In genomic region chr5:107769531-107769930, GRCh38 we compare ENCODE assay signal across 24 cellular contexts.
"Had no signal": no experiment of that assay in that cellular context is flagged by ENCODE, and none has a peak within 500 bp of the region (broad histone marks: within the 10 kb centered on the region; RNA-seq: fewer than 3 reads in every experiment).

No MANE protein-coding gene starts in this region.

- H3K4me3 ChIP-seq: adrenal gland, body of pancreas, K562 had no signal

- H3K36me3 ChIP-seq: adrenal gland had no signal

- H3K4me3 Mint-ChIP-seq: activated CD8-positive, alpha-beta T cell treated with anti-CD3 and anti-CD28 coated beads for 36 hours; activated naive CD4-positive, alpha-beta T cell treated with anti-CD3 and anti-CD28 coated beads, Interleukin-2, amount 10 ng/mL, durations not matched to agents 7 days and 5 days; activated naive CD8-positive, alpha-beta T cell treated with anti-CD3 and anti-CD28 coated beads for 36 hours; activated T-cell treated with anti-CD3 and anti-CD28 coated beads, Interleukin-2, amount 50 U/mL, for 72 hours; T-cell had no signal

- H3K4me1 ChIP-seq: adrenal gland, body of pancreas had no signal

- H3K27ac ChIP-seq: adrenal gland, body of pancreas, VCaP had no signal

- H3K36me3 Mint-ChIP-seq: activated naive CD4-positive, alpha-beta T cell treated with anti-CD3 and anti-CD28 coated beads, Interleukin-2, amount 10 ng/mL, durations not matched to agents 7 days and 5 days; activated naive CD8-positive, alpha-beta T cell treated with anti-CD3 and anti-CD28 coated beads for 36 hours; T-cell had no signal

- H3K27me3 ChIP-seq: adrenal gland, body of pancreas had no signal

- H3K27ac Mint-ChIP-seq: activated CD8-positive, alpha-beta T cell treated with anti-CD3 and anti-CD28 coated beads for 36 hours; activated naive CD4-positive, alpha-beta T cell treated with anti-CD3 and anti-CD28 coated beads, Interleukin-2, amount 10 ng/mL, durations not matched to agents 7 days and 5 days; activated naive CD8-positive, alpha-beta T cell treated with anti-CD3 and anti-CD28 coated beads for 36 hours; activated T-cell treated with anti-CD3 and anti-CD28 coated beads, Interleukin-2, amount 50 U/mL, for 72 hours; activated T-helper 2 cell treated with anti-CD3 and anti-CD28 coated beads, Interferon-gamma antibody, Interleukin-2, Interleukin-4, amounts not matched to agents 10 μg/mL and 5 μg/mL and 100 μg/mL, durations not matched to agents 14 hours and 24 hours and 36 hours; T-cell had no signal

- H3K4me1 Mint-ChIP-seq: activated naive CD4-positive, alpha-beta T cell treated with anti-CD3 and anti-CD28 coated beads, Interleukin-2, amount 10 ng/mL, durations not matched to agents 7 days and 5 days; activated naive CD8-positive, alpha-beta T cell treated with anti-CD3 and anti-CD28 coated beads for 36 hours; T-cell had no signal

- H3K9me3 Mint-ChIP-seq: activated CD8-positive, alpha-beta T cell treated with anti-CD3 and anti-CD28 coated beads for 36 hours; activated naive CD4-positive, alpha-beta T cell treated with anti-CD3 and anti-CD28 coated beads, Interleukin-2, amount 10 ng/mL, durations not matched to agents 7 days and 5 days; activated naive CD8-positive, alpha-beta T cell treated with anti-CD3 and anti-CD28 coated beads for 36 hours; activated T-cell treated with anti-CD3 and anti-CD28 coated beads, Interleukin-2, amount 50 U/mL, for 72 hours; activated T-helper 2 cell treated with anti-CD3 and anti-CD28 coated beads, Interferon-gamma antibody, Interleukin-2, Interleukin-4, amounts not matched to agents 10 μg/mL and 5 μg/mL and 100 μg/mL, durations not matched to agents 14 hours and 24 hours and 36 hours; T-cell had no signal

- H3K9me3 ChIP-seq: adrenal gland, body of pancreas had no signal

- ATAC-seq: activated CD8-positive, alpha-beta T cell treated with anti-CD3 and anti-CD28 coated beads for 36 hours; activated T-cell treated with anti-CD3 and anti-CD28 coated beads, Interleukin-2, amount 50 U/mL, for 72 hours; body of pancreas; K562; PC-3; T-cell had no signal

- DNase-seq: activated CD4-positive, alpha-beta T cell treated with anti-CD3 and anti-CD28 coated beads, Interleukin-2, amount 50 U/mL, for 1 hour; activated CD4-positive, CD25-positive, alpha-beta regulatory T cell; activated CD8-positive, alpha-beta memory T cell treated with anti-CD3 and anti-CD28 coated beads, Interleukin-2, amount 50 U/mL, for 4 hours; activated CD8-positive, alpha-beta T cell treated with anti-CD3 and anti-CD28 coated beads for 36 hours; activated gamma-delta T cell treated with Interleukin-2 at 50 U/mL for 16 hours; activated naive CD4-positive, alpha-beta T cell treated with anti-CD3 and anti-CD28 coated beads, Interleukin-2, amount 10 ng/mL, durations not matched to agents 7 days and 5 days; activated naive CD8-positive, alpha-beta T cell treated with anti-CD3 and anti-CD28 coated beads for 36 hours; activated T-cell treated with anti-CD3 and anti-CD28 coated beads, Interleukin-2, amount 50 U/mL, for 72 hours; adrenal gland; anterior cingulate cortex; body of pancreas; central memory CD4-positive, alpha-beta T cell; Karpas-422; NCI-H1105 treated with DMSO at 0.1 percent for 48 hours; NCI-H1436 treated with DMSO at 0.1 percent for 48 hours; NCI-H187; NCI-H2081; NCI-H524; PC-3; SHP77; T-cell had no signal
